In the genomic region with DNA sequence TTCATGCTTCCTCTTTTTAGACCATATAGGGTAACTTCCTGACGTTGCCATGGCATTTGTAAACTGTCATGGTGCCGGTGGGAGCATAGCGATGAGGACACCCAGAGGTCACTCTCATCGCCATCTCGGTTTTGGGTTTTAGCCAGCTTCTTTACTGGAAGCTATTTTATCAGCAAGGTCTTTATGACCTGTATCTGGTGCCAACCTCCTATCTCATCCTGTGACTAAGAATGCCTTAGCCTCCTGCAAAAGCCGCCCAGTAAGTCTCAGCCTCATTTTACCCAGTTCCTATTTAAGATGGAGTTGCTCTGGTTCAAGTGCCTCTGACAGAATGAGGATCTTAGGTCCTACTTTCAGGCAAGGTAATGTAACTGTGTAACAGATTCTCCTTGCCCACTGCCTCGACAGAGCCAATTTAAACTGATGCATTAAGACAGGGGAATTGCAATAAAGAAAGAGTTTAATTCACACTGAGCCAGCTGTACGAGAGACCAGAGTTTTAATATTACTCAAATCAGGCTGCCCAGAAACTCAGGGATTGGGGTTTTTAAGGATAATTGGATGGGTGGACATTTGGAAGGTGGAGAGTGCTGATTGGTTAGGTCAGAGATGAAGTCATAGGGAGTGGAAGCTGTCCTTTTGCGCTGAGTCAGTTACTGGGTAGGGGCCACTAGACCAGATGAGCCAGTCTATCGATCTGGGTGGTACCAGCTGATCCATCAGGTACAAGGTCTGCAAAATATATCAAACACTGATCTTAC, we compare ENCODE assay signal across 1 cellular context.
TF ChIP-seq lines count a peak whose summit lies in the region.

No MANE protein-coding gene starts in this region.

TF ChIP-seq in K562, 482 proteins besides CTCF, POLR2A, EP300 and RAD21 (continued from another document and continues in another):
- TF ChIP-seq NFE2L1 (tag; IDR thresholded peaks at IDR 0.05; ENCODE audit: borderline replicate concordance, low read depth) = peak; percentile 56; the same call in 1 of the 2 replicates
- no peak for TF ChIP-seq SNIP1 (IDR thresholded peaks at IDR 0.05; ENCODE audit: low read depth)
- 0 out of 2 replicates have a peak, but pooled peaks have one; percentile 14 for TF ChIP-seq CTBP1 (IDR thresholded peaks at IDR 0.05; ENCODE audit: borderline replicate concordance)
- TF ChIP-seq, protein P1, sequence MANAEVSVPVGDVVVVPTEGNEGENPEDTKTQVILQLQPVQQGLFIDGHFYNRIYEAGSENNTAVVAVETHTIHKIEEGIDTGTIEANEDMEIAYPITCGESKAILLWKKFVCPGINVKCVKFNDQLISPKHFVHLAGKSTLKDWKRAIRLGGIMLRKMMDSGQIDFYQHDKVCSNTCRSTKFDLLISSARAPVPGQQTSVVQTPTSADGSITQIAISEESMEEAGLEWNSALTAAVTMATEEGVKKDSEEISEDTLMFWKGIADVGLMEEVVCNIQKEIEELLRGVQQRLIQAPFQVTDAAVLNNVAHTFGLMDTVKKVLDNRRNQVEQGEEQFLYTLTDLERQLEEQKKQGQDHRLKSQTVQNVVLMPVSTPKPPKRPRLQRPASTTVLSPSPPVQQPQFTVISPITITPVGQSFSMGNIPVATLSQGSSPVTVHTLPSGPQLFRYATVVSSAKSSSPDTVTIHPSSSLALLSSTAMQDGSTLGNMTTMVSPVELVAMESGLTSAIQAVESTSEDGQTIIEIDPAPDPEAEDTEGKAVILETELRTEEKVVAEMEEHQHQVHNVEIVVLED (CRISPR knock-in tag; IDR thresholded peaks at IDR 0.05) = no peak
- no peak for TF ChIP-seq MEIS2 (IDR thresholded peaks at IDR 0.05; ENCODE audit: partially characterized antibody)
- no peak for TF ChIP-seq ZNF174 (CRISPR knock-in tag; IDR thresholded peaks at IDR 0.05)
- TF ChIP-seq POLR2AphosphoS5 (IDR thresholded peaks at IDR 0.05; ENCODE audit: control insufficient read depth, insufficient read depth, low read depth, low read length) = no peak
- no peak for TF ChIP-seq ZSCAN32 (CRISPR knock-in tag; IDR thresholded peaks at IDR 0.05)
- TF ChIP-seq PTRF (tag; IDR thresholded peaks at IDR 0.05) = peak; percentile 84
- TF ChIP-seq KLF6 (CRISPR knock-in tag; IDR thresholded peaks at IDR 0.05; ENCODE audit: borderline replicate concordance) = peak; percentile 89; the same call in 1 of the 2 replicates
- TF ChIP-seq BACH1 (tag; IDR thresholded peaks at IDR 0.05) = peak; percentile 94
- peak; percentile 99 for TF ChIP-seq ZNF395 (CRISPR knock-in tag; IDR thresholded peaks at IDR 0.05)
- TF ChIP-seq, protein P2, sequence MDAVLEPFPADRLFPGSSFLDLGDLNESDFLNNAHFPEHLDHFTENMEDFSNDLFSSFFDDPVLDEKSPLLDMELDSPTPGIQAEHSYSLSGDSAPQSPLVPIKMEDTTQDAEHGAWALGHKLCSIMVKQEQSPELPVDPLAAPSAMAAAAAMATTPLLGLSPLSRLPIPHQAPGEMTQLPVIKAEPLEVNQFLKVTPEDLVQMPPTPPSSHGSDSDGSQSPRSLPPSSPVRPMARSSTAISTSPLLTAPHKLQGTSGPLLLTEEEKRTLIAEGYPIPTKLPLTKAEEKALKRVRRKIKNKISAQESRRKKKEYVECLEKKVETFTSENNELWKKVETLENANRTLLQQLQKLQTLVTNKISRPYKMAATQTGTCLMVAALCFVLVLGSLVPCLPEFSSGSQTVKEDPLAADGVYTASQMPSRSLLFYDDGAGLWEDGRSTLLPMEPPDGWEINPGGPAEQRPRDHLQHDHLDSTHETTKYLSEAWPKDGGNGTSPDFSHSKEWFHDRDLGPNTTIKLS (IDR thresholded peaks at IDR 0.05; ENCODE audit: borderline replicate concordance, low read depth) = no peak
- no peak for TF ChIP-seq ZNF143 (CRISPR knock-in tag; IDR thresholded peaks at IDR 0.05)
- 0 out of 2 replicates have a peak, but pooled peaks have one; percentile 15 for TF ChIP-seq ATF3 (IDR thresholded peaks at IDR 0.05)
- TF ChIP-seq ATF3 (CRISPR knock-in tag; conservative IDR thresholded peaks at IDR 0.05) = no peak
- no peak for TF ChIP-seq ZNF263 (CRISPR knock-in tag; IDR thresholded peaks at IDR 0.05; ENCODE audit: borderline replicate concordance)
- TF ChIP-seq MECOM (CRISPR knock-in tag; IDR thresholded peaks at IDR 0.05) = peak; percentile 94
- TF ChIP-seq CUX1 (CRISPR knock-in tag; IDR thresholded peaks at IDR 0.05) = peak; percentile 55; the same call in 1 of the 2 replicates
- TF ChIP-seq ZNF589 (CRISPR knock-in tag; IDR thresholded peaks at IDR 0.05; ENCODE audit: low read depth) = peak; percentile 96
- no peak for TF ChIP-seq NR2C2 (CRISPR knock-in tag; IDR thresholded peaks at IDR 0.05)
- TF ChIP-seq NR2C2 (tag; IDR thresholded peaks at IDR 0.05) = peak; percentile 45; the same call in 1 of the 2 replicates
- TF ChIP-seq ZNF347 (CRISPR knock-in tag; IDR thresholded peaks at IDR 0.05; ENCODE audit: low read depth) = no peak
- peak; percentile 58; the same call in 1 of the 2 replicates for TF ChIP-seq ZNF239 (CRISPR knock-in tag; IDR thresholded peaks at IDR 0.05)
- TF ChIP-seq XRCC4 (IDR thresholded peaks at IDR 0.05; ENCODE audit: extremely low read depth, insufficient read depth, insufficient read length) = no peak
- TF ChIP-seq RFX7 (CRISPR knock-in tag; IDR thresholded peaks at IDR 0.05) = no peak
- TF ChIP-seq ZNF639 (CRISPR knock-in tag; conservative IDR thresholded peaks at IDR 0.05 in 1 of 2, IDR thresholded peaks at IDR 0.05 in 1 of 2) = peak in 1 of 2 experiments; percentile 97; a peak in 2 of 4 replicates
- TF ChIP-seq SMARCA4 (IDR thresholded peaks at IDR 0.05) = no peak
- no peak for TF ChIP-seq HDGF (IDR thresholded peaks at IDR 0.05)
- TF ChIP-seq THAP7 (CRISPR knock-in tag; IDR thresholded peaks at IDR 0.05) = no peak
- TF ChIP-seq NCOA1 (IDR thresholded peaks at IDR 0.05; ENCODE audit: low read depth) = no peak
- no peak for TF ChIP-seq ARHGAP35 (IDR thresholded peaks at IDR 0.05; ENCODE audit: partially characterized antibody)
- peak; percentile 87 for TF ChIP-seq CXXC5 (CRISPR knock-in tag; IDR thresholded peaks at IDR 0.05)
- TF ChIP-seq ZNF584 (CRISPR knock-in tag; IDR thresholded peaks at IDR 0.05; ENCODE audit: low read depth) = peak; percentile 96
- no peak for TF ChIP-seq ZZZ3 (IDR thresholded peaks at IDR 0.05)
- TF ChIP-seq RBM39 (optimal IDR thresholded peaks at IDR 0.05; ENCODE audit: low read depth, low read length) = no peak
- TF ChIP-seq, protein P3, sequence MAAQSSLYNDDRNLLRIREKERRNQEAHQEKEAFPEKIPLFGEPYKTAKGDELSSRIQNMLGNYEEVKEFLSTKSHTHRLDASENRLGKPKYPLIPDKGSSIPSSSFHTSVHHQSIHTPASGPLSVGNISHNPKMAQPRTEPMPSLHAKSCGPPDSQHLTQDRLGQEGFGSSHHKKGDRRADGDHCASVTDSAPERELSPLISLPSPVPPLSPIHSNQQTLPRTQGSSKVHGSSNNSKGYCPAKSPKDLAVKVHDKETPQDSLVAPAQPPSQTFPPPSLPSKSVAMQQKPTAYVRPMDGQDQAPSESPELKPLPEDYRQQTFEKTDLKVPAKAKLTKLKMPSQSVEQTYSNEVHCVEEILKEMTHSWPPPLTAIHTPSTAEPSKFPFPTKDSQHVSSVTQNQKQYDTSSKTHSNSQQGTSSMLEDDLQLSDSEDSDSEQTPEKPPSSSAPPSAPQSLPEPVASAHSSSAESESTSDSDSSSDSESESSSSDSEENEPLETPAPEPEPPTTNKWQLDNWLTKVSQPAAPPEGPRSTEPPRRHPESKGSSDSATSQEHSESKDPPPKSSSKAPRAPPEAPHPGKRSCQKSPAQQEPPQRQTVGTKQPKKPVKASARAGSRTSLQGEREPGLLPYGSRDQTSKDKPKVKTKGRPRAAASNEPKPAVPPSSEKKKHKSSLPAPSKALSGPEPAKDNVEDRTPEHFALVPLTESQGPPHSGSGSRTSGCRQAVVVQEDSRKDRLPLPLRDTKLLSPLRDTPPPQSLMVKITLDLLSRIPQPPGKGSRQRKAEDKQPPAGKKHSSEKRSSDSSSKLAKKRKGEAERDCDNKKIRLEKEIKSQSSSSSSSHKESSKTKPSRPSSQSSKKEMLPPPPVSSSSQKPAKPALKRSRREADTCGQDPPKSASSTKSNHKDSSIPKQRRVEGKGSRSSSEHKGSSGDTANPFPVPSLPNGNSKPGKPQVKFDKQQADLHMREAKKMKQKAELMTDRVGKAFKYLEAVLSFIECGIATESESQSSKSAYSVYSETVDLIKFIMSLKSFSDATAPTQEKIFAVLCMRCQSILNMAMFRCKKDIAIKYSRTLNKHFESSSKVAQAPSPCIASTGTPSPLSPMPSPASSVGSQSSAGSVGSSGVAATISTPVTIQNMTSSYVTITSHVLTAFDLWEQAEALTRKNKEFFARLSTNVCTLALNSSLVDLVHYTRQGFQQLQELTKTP (IDR thresholded peaks at IDR 0.05; ENCODE audit: low read depth in 1 of 2, partially characterized antibody in 2 of 2) = no peak
- TF ChIP-seq, protein P4, sequence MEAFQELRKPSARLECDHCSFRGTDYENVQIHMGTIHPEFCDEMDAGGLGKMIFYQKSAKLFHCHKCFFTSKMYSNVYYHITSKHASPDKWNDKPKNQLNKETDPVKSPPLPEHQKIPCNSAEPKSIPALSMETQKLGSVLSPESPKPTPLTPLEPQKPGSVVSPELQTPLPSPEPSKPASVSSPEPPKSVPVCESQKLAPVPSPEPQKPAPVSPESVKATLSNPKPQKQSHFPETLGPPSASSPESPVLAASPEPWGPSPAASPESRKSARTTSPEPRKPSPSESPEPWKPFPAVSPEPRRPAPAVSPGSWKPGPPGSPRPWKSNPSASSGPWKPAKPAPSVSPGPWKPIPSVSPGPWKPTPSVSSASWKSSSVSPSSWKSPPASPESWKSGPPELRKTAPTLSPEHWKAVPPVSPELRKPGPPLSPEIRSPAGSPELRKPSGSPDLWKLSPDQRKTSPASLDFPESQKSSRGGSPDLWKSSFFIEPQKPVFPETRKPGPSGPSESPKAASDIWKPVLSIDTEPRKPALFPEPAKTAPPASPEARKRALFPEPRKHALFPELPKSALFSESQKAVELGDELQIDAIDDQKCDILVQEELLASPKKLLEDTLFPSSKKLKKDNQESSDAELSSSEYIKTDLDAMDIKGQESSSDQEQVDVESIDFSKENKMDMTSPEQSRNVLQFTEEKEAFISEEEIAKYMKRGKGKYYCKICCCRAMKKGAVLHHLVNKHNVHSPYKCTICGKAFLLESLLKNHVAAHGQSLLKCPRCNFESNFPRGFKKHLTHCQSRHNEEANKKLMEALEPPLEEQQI (IDR thresholded peaks at IDR 0.05) = no peak
